8 cellular contexts compared by ENCODE assay signal in genomic region chr11:62559626-62560025, GRCh38. TPM values are rescaled to one million over a fixed set of nuclear protein-coding genes. Genes with fewer than 3 reads are reported as not detected.
DNase-seq lines count a peak whose midpoint lies in the region; ATAC-seq and TF ChIP-seq lines count a peak whose summit lies in the region.
"Not testable (repeated sequence)": the region's sequence is repeated elsewhere in the genome, so short reads cannot be mapped to it uniquely, and the experiment has no call there.

No MANE protein-coding gene starts in this region.

- peak overlapping the region; percentile 99 for H3K27ac Mint-ChIP-seq in activated T-helper 17 cell treated with anti-CD3 and anti-CD28 coated beads, Interleukin-2, amount 50 U/mL, for 72 hours
- H3K27ac Mint-ChIP-seq in central memory CD8-positive, alpha-beta T cell (ENCODE audit: low read depth), result peak overlapping the region; percentile 97

- not testable (repeated sequence) for DNase-seq in RWPE1 (ENCODE audit: low spot score); central memory CD8-positive, alpha-beta T cell (ENCODE audit: low spot score in 2 of 2); heart right ventricle; uterus

- H3K27me3 ChIP-seq in heart right ventricle; muscle layer of colon (ENCODE audit: control insufficient read depth in 1 of 2, insufficient read depth in 2 of 2, low read length in 2 of 2); skeletal muscle tissue (ENCODE audit: control insufficient read depth in 3 of 3, insufficient read depth in 3 of 3, low read length in 3 of 3); uterus: not testable (repeated sequence)

- TF ChIP-seq CTCF in HEK293 (tag by site-specific recombination; IDR thresholded peaks at IDR 0.05); RWPE1 (conservative IDR thresholded peaks at IDR 0.05; ENCODE audit: low read depth); heart right ventricle (IDR thresholded peaks at IDR 0.05); uterus (IDR thresholded peaks at IDR 0.05): not testable (repeated sequence)

- POLR2A ChIA-PET in HEK293 (lab: Yijun Ruan, JAX) (interaction anchor here (1.1 to 2.5 kb wide), 5 partner anchors 13 to 135 kb away, joined by 4 to 13 read pairs (median 10); partner anchors contain the start of genes AHNAK, EEF1G and TUT1), RWPE1 (lab: Yijun Ruan, JAX; ENCODE audit: low non-redundant PET) (interaction anchor here (2.3 kb wide), 1 partner anchor 13 kb away, joined by 11 read pairs; the partner anchor contains the start of gene AHNAK)

- H3K9ac ChIP-seq in muscle layer of colon (ENCODE audit: low read length), result not testable (repeated sequence)
- peak overlapping the region in 1 of 3 donors; percentile 17 for H3K9ac ChIP-seq in skeletal muscle tissue (ENCODE audit: low read depth in 1 of 3, low read length in 3 of 3)

- peaks cover 55% of the 10 kb centered on the region for H3K4me1 Mint-ChIP-seq in activated T-helper 17 cell treated with anti-CD3 and anti-CD28 coated beads, Interleukin-2, amount 50 U/mL, for 72 hours
- peaks cover 68% of the 10 kb centered on the region for H3K4me1 Mint-ChIP-seq in central memory CD8-positive, alpha-beta T cell

- peak overlapping the region; percentile 92 for H3K4me3 Mint-ChIP-seq in activated T-helper 17 cell treated with anti-CD3 and anti-CD28 coated beads, Interleukin-2, amount 50 U/mL, for 72 hours
- peak overlapping the region; percentile 78 for H3K4me3 Mint-ChIP-seq in central memory CD8-positive, alpha-beta T cell

- not testable (repeated sequence) for H3K9me3 Mint-ChIP-seq in activated T-helper 17 cell treated with anti-CD3 and anti-CD28 coated beads, Interleukin-2, amount 50 U/mL, for 72 hours; central memory CD8-positive, alpha-beta T cell

- peaks cover 99% of the 10 kb centered on the region for H3K36me3 Mint-ChIP-seq in activated T-helper 17 cell treated with anti-CD3 and anti-CD28 coated beads, Interleukin-2, amount 50 U/mL, for 72 hours (ENCODE audit: low read depth)
- peaks cover 60% of the 10 kb centered on the region for H3K36me3 Mint-ChIP-seq in central memory CD8-positive, alpha-beta T cell (ENCODE audit: insufficient read depth)

- WGBS in heart right ventricle, 2 donors, result 78 to 83% methylated on average over 5 of the region's 5 CpGs

- intact Hi-C loops in heart right ventricle (cut with DNase I), result loop anchor here in 8 of 10 donors (1.0 to 10.0 kb wide), 9 partner anchors 17 to 165 kb away; no protein-coding TSS in a partner anchor
- intact Hi-C loops in uterus (cut with DNase I; ENCODE audit: low total_unique reads), result not testable (repeated sequence)

- not testable (repeated sequence) for H3K4me3 ChIP-seq in HEK293 (ENCODE audit: low read depth, low read length); heart right ventricle; muscle layer of colon (ENCODE audit: low read depth in 1 of 2, low read length in 2 of 2); skeletal muscle tissue (ENCODE audit: low read length in 3 of 3); uterus

- peaks cover 16 to 75% of the 10 kb centered on the region in 2 experiments for H3K36me3 ChIP-seq in HEK293 (ENCODE audit: control insufficient read depth in 2 of 2, insufficient read depth in 1 of 2, low read length in 2 of 2)
- H3K36me3 ChIP-seq in heart right ventricle, result peaks cover 0 to 72% (median 38%) of the 10 kb centered on the region in 9 donors
- peaks cover 22% of the 10 kb centered on the region for H3K36me3 ChIP-seq in muscle layer of colon (ENCODE audit: insufficient read depth, low read length)
- H3K36me3 ChIP-seq in skeletal muscle tissue (ENCODE audit: control insufficient read depth in 3 of 3, insufficient read depth in 3 of 3, low read length in 3 of 3), result peaks cover 24 to 26% (median 24%) of the 10 kb centered on the region in 3 donors
- H3K36me3 ChIP-seq in uterus, result not testable (repeated sequence)

- not testable (repeated sequence) for H3K27me3 Mint-ChIP-seq in activated T-helper 17 cell treated with anti-CD3 and anti-CD28 coated beads, Interleukin-2, amount 50 U/mL, for 72 hours; central memory CD8-positive, alpha-beta T cell

- CTCF ChIA-PET in HEK293 (lab: Yijun Ruan, JAX) (interaction anchor here (0.6 to 5.2 kb wide), 16 partner anchors 11 to 227 kb away, joined by 3 to 80 read pairs (median 5); partner anchors contain the start of gene EEF1G), RWPE1 (lab: Yijun Ruan, JAX) (interaction anchor here (0.5 to 5.0 kb wide), 8 partner anchors 13 to 163 kb away, joined by 3 to 74 read pairs (median 4); partner anchors contain the start of gene AHNAK)

- ATAC-seq in activated T-helper 17 cell treated with anti-CD3 and anti-CD28 coated beads, Interleukin-2, amount 50 U/mL, for 72 hours (replicated peaks); central memory CD8-positive, alpha-beta T cell (replicated peaks; ENCODE audit: extremely low read depth, poor library complexity, severe bottlenecking); heart right ventricle: not testable (repeated sequence)

- not testable (repeated sequence) for H3K4me1 ChIP-seq in HEK293 (ENCODE audit: control insufficient read depth, insufficient read depth, low read length)
- H3K4me1 ChIP-seq in heart right ventricle (peaks cover 22 to 62% (median 48%) of the 10 kb centered on the region in 9 donors), muscle layer of colon (ENCODE audit: insufficient read depth, low read length) (peaks cover 47% of the 10 kb centered on the region), skeletal muscle tissue (ENCODE audit: control insufficient read depth in 3 of 3, insufficient read depth in 3 of 3, low read length in 3 of 3) (peaks cover 47 to 64% (median 56%) of the 10 kb centered on the region in 3 donors), uterus (peaks cover 12 to 24% of the 10 kb centered on the region in 2 donors)

- TF ChIP-seq POLR2A in uterus (IDR thresholded peaks at IDR 0.05), result not testable (repeated sequence)

- not testable (repeated sequence) for H3K9me3 ChIP-seq in HEK293 (ENCODE audit: control insufficient read depth, insufficient read depth, low read depth, low read length); heart right ventricle; muscle layer of colon (ENCODE audit: low read length); skeletal muscle tissue (ENCODE audit: control insufficient read depth in 3 of 3, low read length in 3 of 3); uterus

- H3K27ac ChIP-seq in HEK293 (ENCODE audit: extremely low read depth, low read depth, low read length), result not testable (repeated sequence)
- H3K27ac ChIP-seq in RWPE1, result peak overlapping the region; percentile 100
- H3K27ac ChIP-seq in heart right ventricle, result peak overlapping the region in 9 of 10 donors; percentile 44 to 81 (median 72)
- H3K27ac ChIP-seq in muscle layer of colon (ENCODE audit: low read depth, low read length), result peak overlapping the region; percentile 59
- peak overlapping the region; percentile 83 for H3K27ac ChIP-seq in skeletal muscle tissue (ENCODE audit: low read depth, low read length)
- H3K27ac ChIP-seq in uterus, result peak overlapping the region; percentile 90 to 92

TF ChIP-seq in HEK293, 187 proteins besides CTCF, POLR2A, EP300 and RAD21:
- TF ChIP-seq GLIS1 (tag by site-specific recombination; IDR thresholded peaks at IDR 0.05) (peak; percentile 91), ZIC2 (tag by site-specific recombination; IDR thresholded peaks at IDR 0.05) (0 out of 2 replicates have a peak, but pooled peaks have one; percentile 20)

RNA-seq across cellular contexts. Expression of gene AHNAK, which starts 13.0 kb away (rescaled TPM):
- total RNA-seq in activated T-helper 17 cell treated with anti-CD3 and anti-CD28 coated beads, Interleukin-2, amount 50 U/mL, for 72 hours, result 100 to 1,000 TPM; 155 to 336 TPM
- total RNA-seq in heart right ventricle (100 to 1,000 TPM; 259 to 447 (median 386) TPM), skeletal muscle tissue (432 TPM), uterus (1,000 to 10,000 TPM in 1 of 4 donors, 100 to 1,000 TPM in 3; 452 to 1,353 (median 779) TPM)
- 100 to 1,000 TPM; 101 to 113 TPM for polyA plus RNA-seq in heart right ventricle

RNA-seq across cellular contexts. Expression of gene EEF1G, which starts 14.1 kb away (rescaled TPM):
- 1,000 to 10,000 TPM; 1,690 to 1,865 TPM for total RNA-seq in activated T-helper 17 cell treated with anti-CD3 and anti-CD28 coated beads, Interleukin-2, amount 50 U/mL, for 72 hours
- total RNA-seq in heart right ventricle (1,000 to 10,000 TPM in 5 of 10 donors, 100 to 1,000 TPM in 5; 784 to 1,131 (median 1,002) TPM), skeletal muscle tissue (2,520 TPM), uterus (1,000 to 10,000 TPM; 1,301 to 1,426 (median 1,363) TPM)
- polyA plus RNA-seq in heart right ventricle, result 1,000 to 10,000 TPM in 1 of 2 donors, 100 to 1,000 TPM in 1; 555 to 1,173 TPM

RNA-seq across cellular contexts. Expression of gene TUT1, which starts 31.7 kb away (rescaled TPM):
- 10 to 100 TPM; 23.8 to 25.7 TPM for total RNA-seq in activated T-helper 17 cell treated with anti-CD3 and anti-CD28 coated beads, Interleukin-2, amount 50 U/mL, for 72 hours
- 10 to 100 TPM in 8 of 10 donors, 1 to 10 TPM in 2; 8.2 to 17.9 (median 12.3) TPM for total RNA-seq in heart right ventricle
- 10 to 100 TPM in 1 of 2 donors, 1 to 10 TPM in 1; 9.3 to 19.2 TPM for polyA plus RNA-seq in heart right ventricle
- 4.2 TPM for total RNA-seq in skeletal muscle tissue
- 10 to 100 TPM in 1 of 4 donors, 1 to 10 TPM in 3; 7.1 to 19.3 (median 8.6) TPM for total RNA-seq in uterus

RNA-seq across cellular contexts. Expression of gene MTA2, which starts 42.0 kb away (rescaled TPM):
- 100 to 1,000 TPM; 142 to 198 TPM for total RNA-seq in activated T-helper 17 cell treated with anti-CD3 and anti-CD28 coated beads, Interleukin-2, amount 50 U/mL, for 72 hours
- 10 to 100 TPM; 25.0 to 45.3 (median 29.8) TPM for total RNA-seq in heart right ventricle
- polyA plus RNA-seq in heart right ventricle, result 10 to 100 TPM; 22.1 to 35.3 TPM
- total RNA-seq in skeletal muscle tissue, result 63.7 TPM
- 100 to 1,000 TPM in 2 of 4 donors, 10 to 100 TPM in 2; 37.9 to 120 (median 78.2) TPM for total RNA-seq in uterus

RNA-seq across cellular contexts. Expression of gene EML3, which starts 52.9 kb away (rescaled TPM):
- 100 to 1,000 TPM; 122 to 130 TPM for total RNA-seq in activated T-helper 17 cell treated with anti-CD3 and anti-CD28 coated beads, Interleukin-2, amount 50 U/mL, for 72 hours
- total RNA-seq in heart right ventricle, result 10 to 100 TPM in 8 of 10 donors, 1 to 10 TPM in 2; 7.7 to 27.2 (median 15.2) TPM
- polyA plus RNA-seq in heart right ventricle, result 10 to 100 TPM; 18.9 to 50.4 TPM
- 7.3 TPM for total RNA-seq in skeletal muscle tissue
- total RNA-seq in uterus, result 100 to 1,000 TPM in 1 of 4 donors, 10 to 100 TPM in 3; 17.9 to 126 (median 36.8) TPM
